13 cellular contexts compared by ENCODE assay signal in the genomic region with DNA sequence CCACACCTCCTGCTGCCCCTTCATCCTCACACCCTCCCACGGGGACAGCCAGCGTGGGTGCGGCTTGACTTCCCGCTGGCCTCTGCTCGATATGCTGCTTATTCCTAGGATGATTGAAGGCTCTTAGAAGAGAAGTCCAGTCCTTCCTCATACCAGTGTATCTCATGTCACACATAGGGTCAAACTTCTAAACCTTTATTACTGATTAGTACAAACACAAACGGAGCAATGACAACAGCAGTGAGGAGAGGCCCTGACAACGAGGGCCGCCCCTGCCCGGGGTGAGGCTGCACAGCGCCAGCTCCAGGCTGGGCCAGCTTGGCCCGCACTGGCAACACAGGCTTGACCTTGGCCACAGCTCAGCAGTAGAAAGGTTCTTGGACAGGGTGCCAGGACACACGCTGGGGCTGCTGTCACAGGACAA. TPM values are rescaled to one million over a fixed set of nuclear protein-coding genes. Genes with fewer than 3 reads are reported as not detected.
DNase-seq lines count a peak whose midpoint lies in the region; ATAC-seq and TF ChIP-seq lines count a peak whose summit lies in the region.
"Had no signal": no experiment of that assay in that cellular context is flagged by ENCODE, and none has a peak within 500 bp of the region (broad histone marks: within the 10 kb centered on the region; RNA-seq: fewer than 3 reads in every experiment).

No MANE protein-coding gene starts in this region.

- no peak for TF ChIP-seq POLR2A in esophagus muscularis mucosa (IDR thresholded peaks at IDR 0.05; ENCODE audit: low read depth)

- H3K36me3 Mint-ChIP-seq in CD14-positive monocyte (peaks cover 56 to 68% of the 10 kb centered on the region in 2 donors), neural crest cell (ENCODE audit: low read depth) (peaks cover 5% of the 10 kb centered on the region)

- H3K27me3 Mint-ChIP-seq in CD14-positive monocyte (ENCODE audit: low read depth in 3 of 3) (no peaks in the 10 kb centered on the region), neural crest cell (ENCODE audit: low read depth) (no peaks in the 10 kb centered on the region)

- H3K9me3 ChIP-seq in esophagus muscularis mucosa, result no peaks in the 10 kb centered on the region
- H3K9me3 ChIP-seq: left lung had no signal

- peak overlapping the region; percentile 94 for H3K27ac ChIP-seq in RWPE1
- H3K27ac ChIP-seq in esophagus muscularis mucosa (replicated peaks in 1 of 4), result peak overlapping the region; percentile 36 to 97 (median 50)
- H3K27ac ChIP-seq: SK-N-MC had no signal

- TF ChIP-seq EP300 in esophagus muscularis mucosa (IDR thresholded peaks at IDR 0.05), result no peak

- no peak for TF ChIP-seq CTCF in CD14-positive monocyte (IDR thresholded peaks at IDR 0.05)
- no peak for TF ChIP-seq CTCF in RWPE1 (conservative IDR thresholded peaks at IDR 0.05; ENCODE audit: low read depth)
- TF ChIP-seq CTCF in esophagus muscularis mucosa (IDR thresholded peaks at IDR 0.05), result no peak
- no peak for TF ChIP-seq CTCF in neural crest cell (conservative IDR thresholded peaks at IDR 0.05)

- ATAC-seq in HG02852 (IDR thresholded peaks at IDR 0.05; ENCODE audit: unreplicated experiment) (no peak), GM21619 (IDR thresholded peaks at IDR 0.05; ENCODE audit: unreplicated experiment) (no peak), HG02840 (IDR thresholded peaks at IDR 0.05; ENCODE audit: low FRiP score, unreplicated experiment) (no peak)
- ATAC-seq: left lung had no signal

- H3K27me3 ChIP-seq in esophagus muscularis mucosa, result no peaks in the 10 kb centered on the region
- H3K27me3 ChIP-seq: left lung had no signal

- 69% methylated on average over 12 of the region's 12 CpGs for WGBS in esophagus muscularis mucosa

- no peak overlapping the region for H3K4me3 ChIP-seq in esophagus muscularis mucosa
- H3K4me3 ChIP-seq: left lung, SK-N-MC had no signal

- CTCF ChIA-PET in RWPE1 (lab: Yijun Ruan, JAX), result interaction anchor here (0.6 kb wide), 1 partner anchor 7 kb away, joined by 3 read pairs; no protein-coding TSS in a partner anchor

- POLR2A ChIA-PET in RWPE1 (lab: Yijun Ruan, JAX; ENCODE audit: low non-redundant PET), result no interaction called here

- no peak for DNase-seq in CD14-positive monocyte (ENCODE audit: low spot score)
- DNase-seq in RWPE1 (ENCODE audit: low spot score), result no peak
- no peak for DNase-seq in esophagus muscularis mucosa (ENCODE audit: extremely low spot score)
- DNase-seq in neural crest cell (ENCODE audit: low read depth, low spot score), result no peak
- no peak for DNase-seq in NCI-H226
- DNase-seq: DMS 273 treated with DMSO at 0.1 percent for 48 hours, erythroblast, HFFc6 had no signal

- intact Hi-C loops in CD14-positive monocyte (cut with micrococcal nuclease) (loop anchor here (5.0 to 10.0 kb wide), 3 partner anchors 37 to 655 kb away; a partner anchor contains a TSS), esophagus muscularis mucosa (cut with DNase I) (no loop called here)

- H3K9me3 Mint-ChIP-seq in CD14-positive monocyte, result peaks cover 0 to 1% (median 0%) of the 10 kb centered on the region in 7 donors
- H3K9me3 Mint-ChIP-seq in neural crest cell, result no peaks in the 10 kb centered on the region
- H3K9me3 Mint-ChIP-seq: HFFc6 had no signal

- peaks cover 28 to 67% (median 61%) of the 10 kb centered on the region in 4 donors for H3K36me3 ChIP-seq in esophagus muscularis mucosa

- peaks cover 41 to 71% (median 62%) of the 10 kb centered on the region in 4 donors for H3K4me1 ChIP-seq in esophagus muscularis mucosa

- H3K4me1 Mint-ChIP-seq in CD14-positive monocyte, result peaks cover 38% of the 10 kb centered on the region
- peaks cover 14% of the 10 kb centered on the region for H3K4me1 Mint-ChIP-seq in neural crest cell

- H3K4me3 Mint-ChIP-seq in CD14-positive monocyte, result no peak overlapping the region
- H3K4me3 Mint-ChIP-seq in neural crest cell, result peak overlapping the region; percentile 31
- H3K4me3 Mint-ChIP-seq: HFFc6 had no signal

- peak overlapping the region; percentile 46 to 97 (median 96) for H3K27ac Mint-ChIP-seq in CD14-positive monocyte
- H3K27ac Mint-ChIP-seq in neural crest cell (ENCODE audit: unreplicated experiment), result no peak overlapping the region
- H3K27ac Mint-ChIP-seq: HFFc6 had no signal

RNA-seq across cellular contexts. Expression of a gene that starts 3.7 kb away (rescaled TPM):
- polyA plus RNA-seq in CD14-positive monocyte, result 100 to 1,000 TPM; 169 to 197 TPM
- total RNA-seq in esophagus muscularis mucosa (10 to 100 TPM; 27.2 to 49.0 (median 33.8) TPM), neural crest cell (23.1 and 24.5 TPM in 2 replicates)

RNA-seq across cellular contexts. Expression of a gene that starts 3.9 kb away (rescaled TPM):
- polyA plus RNA-seq in CD14-positive monocyte, result under 1 TPM; 0.53 to 0.91 TPM
- total RNA-seq in esophagus muscularis mucosa (1 to 10 TPM; 3.8 to 7.4 (median 5.3) TPM), neural crest cell (5.8 and 7.0 TPM in 2 replicates)

RNA-seq across cellular contexts. Expression of a gene that starts 19.3 kb away (rescaled TPM):
- polyA plus RNA-seq in CD14-positive monocyte, result under 1 TPM in 1 of 2 donors, not detected in 1; 0.08 TPM
- total RNA-seq in esophagus muscularis mucosa, result under 1 TPM in 2 of 4 donors, not detected in 2; 0.32 to 0.42 TPM
- 0.19 TPM in 1 of 2 replicates, not detected in the other for total RNA-seq in neural crest cell

RNA-seq across cellular contexts. Expression of a gene that starts 29.0 kb away (rescaled TPM):
- 10 to 100 TPM; 13.2 to 22.0 TPM for polyA plus RNA-seq in CD14-positive monocyte
- total RNA-seq in esophagus muscularis mucosa (10 to 100 TPM; 30.7 to 68.3 (median 43.4) TPM), neural crest cell (24.0 and 26.3 TPM in 2 replicates)

RNA-seq across cellular contexts. Expression of a gene that starts 35.4 kb away (rescaled TPM):
- polyA plus RNA-seq in CD14-positive monocyte, result 10 to 100 TPM; 18.9 to 20.3 TPM
- total RNA-seq in esophagus muscularis mucosa (100 to 1,000 TPM; 140 to 166 (median 154) TPM), neural crest cell (126 and 132 TPM in 2 replicates)
